9 cellular contexts compared by ENCODE assay signal in the genomic region with DNA sequence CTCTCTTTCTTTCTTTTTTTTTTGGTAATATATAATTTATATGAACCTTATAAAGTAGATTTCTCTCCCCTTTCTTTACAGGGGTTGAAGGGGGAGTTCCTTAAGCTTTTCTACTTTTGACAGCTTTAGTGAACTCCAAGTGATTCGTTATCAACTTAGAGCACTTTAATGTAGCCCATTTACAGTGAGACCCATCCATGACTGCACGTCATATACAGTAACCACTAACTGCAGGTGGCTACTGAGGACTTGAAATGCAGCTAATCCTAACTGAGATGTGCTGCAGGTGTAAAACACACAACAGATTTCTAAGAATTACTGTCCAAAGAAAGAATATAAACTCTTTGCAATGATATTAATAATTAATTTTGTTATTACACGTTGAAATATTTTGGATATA. TPM values are rescaled to one million over a fixed set of nuclear protein-coding genes. Genes with fewer than 3 reads are reported as not detected.
DNase-seq lines count a peak whose midpoint lies in the region; ATAC-seq and TF ChIP-seq lines count a peak whose summit lies in the region.
"Had no signal": no experiment of that assay in that cellular context is flagged by ENCODE, and none has a peak within 500 bp of the region (broad histone marks: within the 10 kb centered on the region; RNA-seq: fewer than 3 reads in every experiment).

No MANE protein-coding gene starts in this region.

- H3F3A ChIP-seq in SK-N-SH (replicated peaks; ENCODE audit: insufficient read depth): no peaks in the 10 kb centered on the region

- no peak for TF ChIP-seq POLR2A in Peyer's patch (IDR thresholded peaks at IDR 0.05)

- H3K27me3 ChIP-seq in SK-N-SH (ENCODE audit: insufficient read depth): no peaks in the 10 kb centered on the region
- H3K27me3 ChIP-seq in thoracic aorta (replicated peaks; ENCODE audit: insufficient read depth): no peaks in the 10 kb centered on the region
- no peaks in the 10 kb centered on the region for H3K27me3 ChIP-seq in Peyer's patch

- peak overlapping the region; percentile 73 for H3K9ac ChIP-seq in SK-N-SH

- no peaks in the 10 kb centered on the region for H3K9me3 Mint-ChIP-seq in activated CD4-positive, alpha-beta T cell treated with anti-CD3 and anti-CD28 coated beads, Interleukin-2, amount 10 ng/mL, durations not matched to agents 7 days and 5 days

- no peak overlapping the region for H3K27ac Mint-ChIP-seq in activated CD4-positive, alpha-beta T cell treated with anti-CD3 and anti-CD28 coated beads, Interleukin-2, amount 10 ng/mL, durations not matched to agents 7 days and 5 days

- TF ChIP-seq EP300 in SK-N-SH (IDR thresholded peaks at IDR 0.05; ENCODE audit: borderline replicate concordance in 1 of 2, low read depth in 1 of 2, low read length in 1 of 2): no peak

- peaks cover 12% of the 10 kb centered on the region for H3K27me3 Mint-ChIP-seq in activated CD4-positive, alpha-beta T cell treated with anti-CD3 and anti-CD28 coated beads, Interleukin-2, amount 10 ng/mL, durations not matched to agents 7 days and 5 days
- H3K27me3 Mint-ChIP-seq: central memory CD8-positive, alpha-beta T cell had no signal

- 0 out of 2 replicates have a peak, but pooled peaks cover 2% of the 10 kb centered on the region for H3K9me2 ChIP-seq in SK-N-SH

- peaks cover 3% of the 10 kb centered on the region for H3K4me1 Mint-ChIP-seq in activated CD4-positive, alpha-beta T cell treated with anti-CD3 and anti-CD28 coated beads, Interleukin-2, amount 10 ng/mL, durations not matched to agents 7 days and 5 days
- H3K4me1 Mint-ChIP-seq: central memory CD8-positive, alpha-beta T cell had no signal

- peak overlapping the region; percentile 100 for H2AFZ ChIP-seq in SK-N-SH (ENCODE audit: low read depth)

- no peaks in the 10 kb centered on the region; a peak in 1 of 4 replicates for H3K4me1 ChIP-seq in SK-N-SH (ENCODE audit: control insufficient read depth in 1 of 2, insufficient read depth in 2 of 2, low read depth in 1 of 2, low read length in 1 of 2)
- peaks cover 0 to 4% of the 10 kb centered on the region in 2 donors for H3K4me1 ChIP-seq in thoracic aorta (ENCODE audit: control insufficient read depth in 1 of 2, low read depth in 2 of 2)
- no peaks in the 10 kb centered on the region for H3K4me1 ChIP-seq in Peyer's patch

- H3K4me3 ChIP-seq in SK-N-SH (ENCODE audit: low read depth in 2 of 2, low read length in 1 of 2): peak overlapping the region; percentile 88 to 99
- peak overlapping the region; percentile 62 for H3K4me3 ChIP-seq in iPS-11a (ENCODE audit: low read depth, low read length)
- peak overlapping the region; percentile 68 for H3K4me3 ChIP-seq in thoracic aorta
- H3K4me3 ChIP-seq in Peyer's patch: peak overlapping the region in 1 of 4 donors; percentile 37

- WGBS in SK-N-SH (ENCODE audit: low lambda C conversion rate): 28% methylated on average over 3 of the region's 3 CpGs

- DNase-seq in activated CD4-positive, alpha-beta T cell treated with anti-CD3 and anti-CD28 coated beads, Interleukin-2, amount 10 ng/mL, durations not matched to agents 7 days and 5 days: no peak
- DNase-seq in activated CD4-positive, alpha-beta T cell treated with anti-CD3 and anti-CD28 coated beads, Interleukin-2, amount 50 U/mL, for 4 hours: no peak
- DNase-seq in SK-N-SH (no peak), thoracic aorta (ENCODE audit: low spot score) (no peak), Ammon's horn (ENCODE audit: low spot score) (no peak), Peyer's patch (no peak), NCI-H2029 treated with DMSO at 0.1 percent for 48 hours (lab: John Stamatoyannopoulos, UW) (no peak)

- H3K36me3 ChIP-seq in SK-N-SH (replicated peaks in 1 of 2; ENCODE audit: control insufficient read depth in 1 of 2, insufficient read depth in 2 of 2, low read length in 1 of 2) (no peaks in the 10 kb centered on the region), thoracic aorta (no peaks in the 10 kb centered on the region), Peyer's patch (no peaks in the 10 kb centered on the region)

- no peaks in the 10 kb centered on the region for H4K20me1 ChIP-seq in SK-N-SH (ENCODE audit: insufficient read depth)

- H3K27ac ChIP-seq in SK-N-SH (ENCODE audit: low read depth in 2 of 2, low read length in 1 of 2) (peak overlapping the region in 1 of 2 experiments; percentile 48; a peak in 2 of 4 replicates), thoracic aorta (no peak overlapping the region), Peyer's patch (no peak overlapping the region)

- peak overlapping the region; percentile 74 for H3K4me3 Mint-ChIP-seq in activated CD4-positive, alpha-beta T cell treated with anti-CD3 and anti-CD28 coated beads, Interleukin-2, amount 10 ng/mL, durations not matched to agents 7 days and 5 days
- H3K4me3 Mint-ChIP-seq: central memory CD8-positive, alpha-beta T cell had no signal

- no peak for TF ChIP-seq CTCF in SK-N-SH (IDR thresholded peaks at IDR 0.05)
- TF ChIP-seq CTCF in thoracic aorta (IDR thresholded peaks at IDR 0.05): no peak
- no peak for TF ChIP-seq CTCF in Peyer's patch (IDR thresholded peaks at IDR 0.05)

- ATAC-seq in thoracic aorta (ENCODE audit: insufficient number of reproducible peaks, low FRiP score, low read depth): no peak

- peak overlapping the region; percentile 88 for H3K4me2 ChIP-seq in SK-N-SH

- CTCF ChIA-PET in activated CD4-positive, alpha-beta T cell treated with anti-CD3 and anti-CD28 coated beads, Interleukin-2, amount 10 ng/mL, durations not matched to agents 7 days and 5 days (lab: Charles Lee): interaction anchor here (0.9 kb wide), 1 partner anchor 16 kb away, joined by 3 read pairs; no protein-coding TSS in a partner anchor
- CTCF ChIA-PET in SK-N-SH (lab: Yijun Ruan, JAX): interaction anchor here (0.7 to 1.7 kb wide), 3 partner anchors 124 to 696 kb away, joined by 3 to 7 read pairs (median 3); a partner anchor contains a TSS

- H3K79me2 ChIP-seq in SK-N-SH (ENCODE audit: insufficient read depth): no peaks in the 10 kb centered on the region

- no peak for TF ChIP-seq RAD21 in SK-N-SH (IDR thresholded peaks at IDR 0.05; ENCODE audit: low read length)

- H3K9me3 ChIP-seq in SK-N-SH: no peaks in the 10 kb centered on the region
- H3K9me3 ChIP-seq in thoracic aorta: no peaks in the 10 kb centered on the region
- H3K9me3 ChIP-seq in Peyer's patch: no peaks in the 10 kb centered on the region

- POLR2A ChIA-PET in activated CD4-positive, alpha-beta T cell treated with anti-CD3 and anti-CD28 coated beads, Interleukin-2, amount 10 ng/mL, durations not matched to agents 7 days and 5 days (lab: Charles Lee): no interaction called here
- POLR2A ChIA-PET in SK-N-SH (lab: Yijun Ruan, JAX): no interaction called here

- no peaks in the 10 kb centered on the region for H3K36me3 Mint-ChIP-seq in activated CD4-positive, alpha-beta T cell treated with anti-CD3 and anti-CD28 coated beads, Interleukin-2, amount 10 ng/mL, durations not matched to agents 7 days and 5 days (ENCODE audit: low read depth)

TF ChIP-seq in SK-N-SH, 30 proteins besides CTCF, POLR2A, EP300 and RAD21:
- TF ChIP-seq CHD2 (IDR thresholded peaks at IDR 0.05; ENCODE audit: low read length, partially characterized antibody) (no peak), RCOR1 (IDR thresholded peaks at IDR 0.05; ENCODE audit: low read length) (no peak)

RNA-seq across cellular contexts. Expression of a gene that starts 0.6 kb away (rescaled TPM):
- total RNA-seq in activated CD4-positive, alpha-beta T cell treated with anti-CD3 and anti-CD28 coated beads, Interleukin-2, amount 10 ng/mL, durations not matched to agents 7 days and 5 days: not detected
- polyA plus RNA-seq in SK-N-SH (2012; rRNA removed): 0.39 and 0.67 TPM in 2 replicates
- polyA plus RNA-seq in SK-N-SH (2012; cell fraction: cytosol; rRNA removed): 0.54 and 0.70 TPM in 2 replicates
- 0.94 and 1.8 TPM in 2 replicates for polyA plus RNA-seq in SK-N-SH (2012; cell fraction: nucleus; rRNA removed)
- total RNA-seq in thoracic aorta (under 1 TPM in 1 of 2 donors, not detected in 1; 0.42 TPM), Peyer's patch (not detected)

RNA-seq across cellular contexts. Expression of a gene that starts 0.7 kb away (rescaled TPM):
- not detected for total RNA-seq in activated CD4-positive, alpha-beta T cell treated with anti-CD3 and anti-CD28 coated beads, Interleukin-2, amount 10 ng/mL, durations not matched to agents 7 days and 5 days
- polyA plus RNA-seq in SK-N-SH (2012; rRNA removed): 0.05 and 0.06 TPM in 2 replicates
- 0.08 TPM in 1 of 2 replicates, not detected in the other for polyA plus RNA-seq in SK-N-SH (2012; cell fraction: cytosol; rRNA removed)
- 0.27 and 0.38 TPM in 2 replicates for polyA plus RNA-seq in SK-N-SH (2012; cell fraction: nucleus; rRNA removed)
- total RNA-seq in thoracic aorta (not detected), Peyer's patch (not detected)
